In the genomic region with DNA sequence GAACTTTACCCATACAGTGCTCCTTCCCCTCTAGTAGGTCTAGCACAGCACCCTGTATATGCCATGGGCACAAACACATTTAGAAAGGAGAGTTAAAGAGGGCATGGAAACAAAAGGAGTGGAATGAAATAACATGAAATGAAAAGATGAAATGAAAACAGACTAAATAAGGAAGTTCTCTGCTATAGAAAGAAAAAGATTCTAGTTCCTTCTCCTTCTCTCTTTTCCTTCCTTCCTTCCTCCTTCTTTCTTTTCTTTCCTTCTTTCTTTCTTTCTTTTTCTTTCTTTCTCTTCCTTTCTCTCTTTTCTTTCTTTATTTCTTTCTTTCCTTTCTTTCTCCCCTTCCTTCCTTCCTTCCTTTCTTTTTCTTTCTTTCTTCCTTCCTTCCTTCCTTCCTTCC, we compare ENCODE assay signal across 10 cellular contexts.
"Had no signal": no experiment of that assay in that cellular context is flagged by ENCODE, and none has a peak within 500 bp of the region (broad histone marks: within the 10 kb centered on the region; RNA-seq: fewer than 3 reads in every experiment).

No MANE protein-coding gene starts in this region.

- H3K4me3 ChIP-seq: GM23248, HAP-1 had no signal

- H3K4me3 Mint-ChIP-seq: HFFc6 had no signal

- H3K36me3 ChIP-seq: HAP-1 had no signal

- H3K9me3 ChIP-seq: HAP-1 had no signal

- DNase-seq: GM23248, H7, HFFc6, IMR-90, Karpas-422, KBM-7 had no signal

- H3K4me2 ChIP-seq: KMS-11 had no signal

- ATAC-seq: HCT116 had no signal

- H3K9ac ChIP-seq: GM23248, KMS-11 had no signal

- H3K27ac Mint-ChIP-seq: HFFc6 had no signal

- H3K27ac ChIP-seq: GM23248, HL-60, KMS-11 had no signal

- H2AFZ ChIP-seq: GM23248 had no signal
